In genomic region chr3:194100856-194101390, GRCh38 we compare ENCODE assay signal across 11 cellular contexts. TPM values are rescaled to one million over a fixed set of nuclear protein-coding genes. Genes with fewer than 3 reads are reported as not detected.
DNase-seq lines count a peak whose midpoint lies in the region; ATAC-seq and TF ChIP-seq lines count a peak whose summit lies in the region.
"Had no signal": no experiment of that assay in that cellular context is flagged by ENCODE, and none has a peak within 500 bp of the region (broad histone marks: within the 10 kb centered on the region; RNA-seq: fewer than 3 reads in every experiment).

No MANE protein-coding gene starts in this region.

- no peak for DNase-seq in mesenteric fat pad (ENCODE audit: low spot score)
- no peak for DNase-seq in activated naive CD4-positive, alpha-beta T cell treated with anti-CD3 and anti-CD28 coated beads, Interleukin-2, amount 10 ng/mL, durations not matched to agents 7 days and 5 days
- no peak for DNase-seq in SIG-M5 (lab: John Stamatoyannopoulos, UW)
- DNase-seq in NCI-H2196 (lab: John Stamatoyannopoulos, UW; ENCODE audit: unreplicated experiment): no peak
- DNase-seq: brain microvascular endothelial cell, mesendoderm had no signal

- H2AFZ ChIP-seq in Loucy (ENCODE audit: low read length): peak overlapping the region; percentile 53

- H3K9me3 Mint-ChIP-seq in activated naive CD4-positive, alpha-beta T cell treated with anti-CD3 and anti-CD28 coated beads, Interleukin-2, amount 10 ng/mL, durations not matched to agents 7 days and 5 days: no peaks in the 10 kb centered on the region

- H4K20me1 ChIP-seq in Loucy (ENCODE audit: insufficient read depth, low read length, poor library complexity, severe bottlenecking): no peaks in the 10 kb centered on the region

- H3K9me2 ChIP-seq in Loucy (replicated peaks; ENCODE audit: low read depth, low read length): no peaks in the 10 kb centered on the region

- H3F3A ChIP-seq in Loucy (ENCODE audit: low read depth): no peaks in the 10 kb centered on the region

- H3K4me3 ChIP-seq in GM08714 (ENCODE audit: low read length): peak overlapping the region; percentile 39; the same call in 1 of the 2 replicates
- H3K4me3 ChIP-seq in Loucy (ENCODE audit: low read length, poor library complexity, severe bottlenecking): no peak overlapping the region

- no peak overlapping the region for H3K4me3 Mint-ChIP-seq in activated naive CD4-positive, alpha-beta T cell treated with anti-CD3 and anti-CD28 coated beads, Interleukin-2, amount 10 ng/mL, durations not matched to agents 7 days and 5 days

- H3K9ac ChIP-seq in Loucy (ENCODE audit: low read depth, low read length, poor library complexity, severe bottlenecking): no peak overlapping the region

- TF ChIP-seq CTCF in Loucy (conservative IDR thresholded peaks at IDR 0.05; ENCODE audit: low read length): no peak

- H3K27ac Mint-ChIP-seq in activated naive CD4-positive, alpha-beta T cell treated with anti-CD3 and anti-CD28 coated beads, Interleukin-2, amount 10 ng/mL, durations not matched to agents 7 days and 5 days: no peak overlapping the region

- no peaks in the 10 kb centered on the region for H3K27me3 ChIP-seq in Loucy (ENCODE audit: insufficient read depth, low read length, poor library complexity, severe bottlenecking)

- H3K36me3 Mint-ChIP-seq in activated naive CD4-positive, alpha-beta T cell treated with anti-CD3 and anti-CD28 coated beads, Interleukin-2, amount 10 ng/mL, durations not matched to agents 7 days and 5 days: no peaks in the 10 kb centered on the region

- H3K4me2 ChIP-seq in Loucy (ENCODE audit: low read depth, low read length, poor library complexity, severe bottlenecking): no peak overlapping the region

- peaks cover 77% of the 10 kb centered on the region for H3K27me3 Mint-ChIP-seq in activated naive CD4-positive, alpha-beta T cell treated with anti-CD3 and anti-CD28 coated beads, Interleukin-2, amount 10 ng/mL, durations not matched to agents 7 days and 5 days

- peak; percentile 92 for ATAC-seq in GM19372 (IDR thresholded peaks at IDR 0.05; ENCODE audit: low read depth, unreplicated experiment)
- ATAC-seq in HG02885 (IDR thresholded peaks at IDR 0.05; ENCODE audit: poor library complexity, unreplicated experiment): peak; percentile 86
- ATAC-seq: Panc1 had no signal

- CTCF ChIA-PET in activated naive CD4-positive, alpha-beta T cell treated with anti-CD3 and anti-CD28 coated beads, Interleukin-2, amount 10 ng/mL, durations not matched to agents 7 days and 5 days (lab: Charles Lee): no interaction called here

- H3K79me2 ChIP-seq in Loucy (ENCODE audit: insufficient read depth, low read length): no peaks in the 10 kb centered on the region

- peaks cover 37% of the 10 kb centered on the region for H3K4me1 ChIP-seq in Loucy (ENCODE audit: insufficient read depth, low read length, poor library complexity, severe bottlenecking)

- H3K9me3 ChIP-seq in Loucy (ENCODE audit: insufficient read depth, low read depth, low read length): no peaks in the 10 kb centered on the region

- H3K36me3 ChIP-seq in Loucy (ENCODE audit: insufficient read depth, low read length): no peaks in the 10 kb centered on the region
- H3K36me3 ChIP-seq: brain microvascular endothelial cell had no signal

- peaks cover 42% of the 10 kb centered on the region for H3K4me1 Mint-ChIP-seq in activated naive CD4-positive, alpha-beta T cell treated with anti-CD3 and anti-CD28 coated beads, Interleukin-2, amount 10 ng/mL, durations not matched to agents 7 days and 5 days

RNA-seq across cellular contexts. Expression of gene HES1, which starts 35.0 kb away (rescaled TPM):
- 38.9 TPM for total RNA-seq in mesenteric fat pad
